1 cellular context compared by ENCODE assay signal in the genomic region with DNA sequence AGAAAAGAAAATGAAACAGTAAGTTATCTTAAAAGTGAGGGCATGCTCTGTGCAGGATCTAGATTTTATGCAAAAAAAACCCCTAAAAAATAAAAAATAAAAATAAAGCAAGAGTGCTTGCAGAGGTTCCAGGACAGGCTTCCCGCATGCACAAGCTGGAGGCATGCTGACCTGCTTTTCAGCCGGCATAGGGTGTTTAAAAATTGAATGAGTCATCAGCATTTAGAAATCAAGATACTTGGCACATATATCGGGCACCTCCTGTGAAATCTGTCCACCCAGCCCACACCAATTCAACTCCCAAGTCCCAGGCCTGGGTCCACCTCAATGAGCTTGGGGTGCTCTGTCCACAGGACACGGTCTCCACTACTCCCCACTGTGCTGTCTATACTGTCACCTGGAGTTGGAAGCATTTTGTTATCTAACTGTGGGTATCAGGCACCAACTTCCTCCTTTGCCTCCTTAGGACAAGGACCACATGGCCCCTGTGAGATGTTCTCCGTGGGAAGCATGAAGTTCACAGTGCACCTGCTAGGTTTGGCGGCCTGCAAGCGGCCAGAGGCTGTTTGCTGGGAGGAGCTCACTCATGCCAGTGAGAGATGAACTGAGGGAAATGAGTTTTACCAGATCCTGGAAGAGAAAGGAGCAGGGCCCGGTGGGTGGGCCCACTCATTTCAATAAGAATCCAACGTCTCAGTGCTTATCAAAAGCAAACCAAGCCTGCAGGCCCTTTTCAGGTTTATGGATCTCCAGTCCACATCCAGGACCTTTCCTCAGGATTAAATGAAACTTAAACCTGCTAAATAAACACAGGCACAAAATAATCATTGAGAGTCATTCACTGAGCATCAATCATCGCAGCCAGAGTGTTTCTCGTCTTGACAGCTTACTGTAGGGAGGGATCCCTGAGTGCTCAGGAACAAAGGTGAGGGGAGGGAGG.
TF ChIP-seq lines count a peak whose summit lies in the region.

No MANE protein-coding gene starts in this region.

TF ChIP-seq in A549, 52 proteins besides CTCF, POLR2A, EP300 and RAD21 (continued from another document):
- TF ChIP-seq, protein P1, sequence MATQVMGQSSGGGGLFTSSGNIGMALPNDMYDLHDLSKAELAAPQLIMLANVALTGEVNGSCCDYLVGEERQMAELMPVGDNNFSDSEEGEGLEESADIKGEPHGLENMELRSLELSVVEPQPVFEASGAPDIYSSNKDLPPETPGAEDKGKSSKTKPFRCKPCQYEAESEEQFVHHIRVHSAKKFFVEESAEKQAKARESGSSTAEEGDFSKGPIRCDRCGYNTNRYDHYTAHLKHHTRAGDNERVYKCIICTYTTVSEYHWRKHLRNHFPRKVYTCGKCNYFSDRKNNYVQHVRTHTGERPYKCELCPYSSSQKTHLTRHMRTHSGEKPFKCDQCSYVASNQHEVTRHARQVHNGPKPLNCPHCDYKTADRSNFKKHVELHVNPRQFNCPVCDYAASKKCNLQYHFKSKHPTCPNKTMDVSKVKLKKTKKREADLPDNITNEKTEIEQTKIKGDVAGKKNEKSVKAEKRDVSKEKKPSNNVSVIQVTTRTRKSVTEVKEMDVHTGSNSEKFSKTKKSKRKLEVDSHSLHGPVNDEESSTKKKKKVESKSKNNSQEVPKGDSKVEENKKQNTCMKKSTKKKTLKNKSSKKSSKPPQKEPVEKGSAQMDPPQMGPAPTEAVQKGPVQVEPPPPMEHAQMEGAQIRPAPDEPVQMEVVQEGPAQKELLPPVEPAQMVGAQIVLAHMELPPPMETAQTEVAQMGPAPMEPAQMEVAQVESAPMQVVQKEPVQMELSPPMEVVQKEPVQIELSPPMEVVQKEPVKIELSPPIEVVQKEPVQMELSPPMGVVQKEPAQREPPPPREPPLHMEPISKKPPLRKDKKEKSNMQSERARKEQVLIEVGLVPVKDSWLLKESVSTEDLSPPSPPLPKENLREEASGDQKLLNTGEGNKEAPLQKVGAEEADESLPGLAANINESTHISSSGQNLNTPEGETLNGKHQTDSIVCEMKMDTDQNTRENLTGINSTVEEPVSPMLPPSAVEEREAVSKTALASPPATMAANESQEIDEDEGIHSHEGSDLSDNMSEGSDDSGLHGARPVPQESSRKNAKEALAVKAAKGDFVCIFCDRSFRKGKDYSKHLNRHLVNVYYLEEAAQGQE (IDR thresholded peaks at IDR 0.05): no peak
- no peak for TF ChIP-seq ESRRA (IDR thresholded peaks at IDR 0.05; ENCODE audit: borderline replicate concordance, low read length)
- no peak for TF ChIP-seq MAZ (IDR thresholded peaks at IDR 0.05; ENCODE audit: borderline replicate concordance, low read depth, low read length)
- no peak for TF ChIP-seq CBX8 (IDR thresholded peaks at IDR 0.05)
- peak; percentile 53 for TF ChIP-seq GATA3 (IDR thresholded peaks at IDR 0.05; ENCODE audit: borderline replicate concordance)
- TF ChIP-seq FOSL2 (IDR thresholded peaks at IDR 0.05): peak; percentile 68
- peak; percentile 80 for TF ChIP-seq FOSL2 (CRISPR knock-in tag; IDR thresholded peaks at IDR 0.05)
- TF ChIP-seq, protein P2, sequence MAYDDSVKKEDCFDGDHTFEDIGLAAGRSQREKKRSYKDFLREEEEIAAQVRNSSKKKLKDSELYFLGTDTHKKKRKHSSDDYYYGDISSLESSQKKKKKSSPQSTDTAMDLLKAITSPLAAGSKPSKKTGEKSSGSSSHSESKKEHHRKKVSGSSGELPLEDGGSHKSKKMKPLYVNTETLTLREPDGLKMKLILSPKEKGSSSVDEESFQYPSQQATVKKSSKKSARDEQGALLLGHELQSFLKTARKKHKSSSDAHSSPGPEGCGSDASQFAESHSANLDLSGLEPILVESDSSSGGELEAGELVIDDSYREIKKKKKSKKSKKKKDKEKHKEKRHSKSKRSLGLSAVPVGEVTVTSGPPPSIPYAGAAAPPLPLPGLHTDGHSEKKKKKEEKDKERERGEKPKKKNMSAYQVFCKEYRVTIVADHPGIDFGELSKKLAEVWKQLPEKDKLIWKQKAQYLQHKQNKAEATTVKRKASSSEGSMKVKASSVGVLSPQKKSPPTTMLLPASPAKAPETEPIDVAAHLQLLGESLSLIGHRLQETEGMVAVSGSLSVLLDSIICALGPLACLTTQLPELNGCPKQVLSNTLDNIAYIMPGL (CRISPR knock-in tag; IDR thresholded peaks at IDR 0.05; ENCODE audit: borderline replicate concordance): no peak
- TF ChIP-seq USF2 (IDR thresholded peaks at IDR 0.05): no peak
- peak; percentile 72; the same call in 1 of the 2 replicates for TF ChIP-seq MAX (IDR thresholded peaks at IDR 0.05)
- no peak for TF ChIP-seq POLR2AphosphoS2 (conservative IDR thresholded peaks at IDR 0.05; ENCODE audit: low read length)
- no peak for TF ChIP-seq PBX3 (IDR thresholded peaks at IDR 0.05)
- no peak for TF ChIP-seq CBX2 (IDR thresholded peaks at IDR 0.05; ENCODE audit: borderline replicate concordance, low read depth)
- TF ChIP-seq RNF2 (IDR thresholded peaks at IDR 0.05; ENCODE audit: borderline replicate concordance, low read depth): no peak
- TF ChIP-seq ZFP36 (IDR thresholded peaks at IDR 0.05; ENCODE audit: borderline replicate concordance, partially characterized antibody): no peak
- no peak for TF ChIP-seq RARB (CRISPR knock-in tag; IDR thresholded peaks at IDR 0.05)
- no peak for TF ChIP-seq JUN (IDR thresholded peaks at IDR 0.05)
- TF ChIP-seq NR3C1 (IDR thresholded peaks at IDR 0.05): no peak
- no peak for TF ChIP-seq PHF8 (IDR thresholded peaks at IDR 0.05; ENCODE audit: borderline replicate concordance, low read depth)
- no peak for TF ChIP-seq RCOR1 (IDR thresholded peaks at IDR 0.05; ENCODE audit: low read depth, low read length)
- no peak for TF ChIP-seq EHF (CRISPR knock-in tag; IDR thresholded peaks at IDR 0.05)
- TF ChIP-seq CHD4 (IDR thresholded peaks at IDR 0.05; ENCODE audit: borderline replicate concordance): no peak
- no peak for TF ChIP-seq KDM5A (IDR thresholded peaks at IDR 0.05)
- TF ChIP-seq HDAC2 (IDR thresholded peaks at IDR 0.05): no peak
- no peak for TF ChIP-seq KDM1A (IDR thresholded peaks at IDR 0.05; ENCODE audit: low read depth)
- no peak for TF ChIP-seq ZSCAN20 (CRISPR knock-in tag; IDR thresholded peaks at IDR 0.05)
